In the genomic region with DNA sequence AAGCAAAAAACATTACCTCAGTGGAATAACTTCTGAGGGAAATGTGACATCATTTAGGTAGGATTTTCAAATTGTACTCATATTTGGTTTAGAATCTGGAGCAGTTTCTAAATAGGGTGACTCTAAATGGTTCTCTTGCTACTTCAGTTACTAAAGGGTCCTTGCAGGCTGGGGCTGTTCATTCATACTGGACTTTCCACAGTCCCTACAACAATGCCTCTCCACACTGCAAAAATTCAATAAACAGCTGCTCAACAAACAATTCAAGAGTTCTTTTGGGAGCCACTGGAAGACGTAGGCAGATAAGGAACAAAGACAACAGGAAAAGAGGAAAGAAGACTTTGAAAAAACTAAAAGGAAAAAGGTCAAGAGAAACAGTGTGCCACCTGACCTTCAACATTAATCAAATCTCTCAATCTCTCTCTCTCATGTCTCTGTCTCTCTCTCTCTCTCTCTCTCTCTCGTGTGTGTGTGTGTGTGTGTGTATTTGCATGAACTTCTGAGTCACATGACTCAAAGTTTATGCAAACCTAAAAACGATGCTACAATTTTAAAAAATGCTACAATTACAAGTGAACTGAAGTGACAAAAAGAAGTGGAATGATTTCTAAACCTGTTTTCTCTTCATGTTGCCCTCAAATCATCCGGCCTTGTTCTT, we compare ENCODE assay signal across 1 cellular context.
TF ChIP-seq lines count a peak whose summit lies in the region.

No MANE protein-coding gene starts in this region.

TF ChIP-seq in K562, 482 proteins besides CTCF, POLR2A, EP300 and RAD21 (continues in another document):
- TF ChIP-seq, protein P1, sequence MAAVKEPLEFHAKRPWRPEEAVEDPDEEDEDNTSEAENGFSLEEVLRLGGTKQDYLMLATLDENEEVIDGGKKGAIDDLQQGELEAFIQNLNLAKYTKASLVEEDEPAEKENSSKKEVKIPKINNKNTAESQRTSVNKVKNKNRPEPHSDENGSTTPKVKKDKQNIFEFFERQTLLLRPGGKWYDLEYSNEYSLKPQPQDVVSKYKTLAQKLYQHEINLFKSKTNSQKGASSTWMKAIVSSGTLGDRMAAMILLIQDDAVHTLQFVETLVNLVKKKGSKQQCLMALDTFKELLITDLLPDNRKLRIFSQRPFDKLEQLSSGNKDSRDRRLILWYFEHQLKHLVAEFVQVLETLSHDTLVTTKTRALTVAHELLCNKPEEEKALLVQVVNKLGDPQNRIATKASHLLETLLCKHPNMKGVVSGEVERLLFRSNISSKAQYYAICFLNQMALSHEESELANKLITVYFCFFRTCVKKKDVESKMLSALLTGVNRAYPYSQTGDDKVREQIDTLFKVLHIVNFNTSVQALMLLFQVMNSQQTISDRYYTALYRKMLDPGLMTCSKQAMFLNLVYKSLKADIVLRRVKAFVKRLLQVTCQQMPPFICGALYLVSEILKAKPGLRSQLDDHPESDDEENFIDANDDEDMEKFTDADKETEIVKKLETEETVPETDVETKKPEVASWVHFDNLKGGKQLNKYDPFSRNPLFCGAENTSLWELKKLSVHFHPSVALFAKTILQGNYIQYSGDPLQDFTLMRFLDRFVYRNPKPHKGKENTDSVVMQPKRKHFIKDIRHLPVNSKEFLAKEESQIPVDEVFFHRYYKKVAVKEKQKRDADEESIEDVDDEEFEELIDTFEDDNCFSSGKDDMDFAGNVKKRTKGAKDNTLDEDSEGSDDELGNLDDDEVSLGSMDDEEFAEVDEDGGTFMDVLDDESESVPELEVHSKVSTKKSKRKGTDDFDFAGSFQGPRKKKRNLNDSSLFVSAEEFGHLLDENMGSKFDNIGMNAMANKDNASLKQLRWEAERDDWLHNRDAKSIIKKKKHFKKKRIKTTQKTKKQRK (IDR thresholded peaks at IDR 0.05; ENCODE audit: borderline replicate concordance, low read depth, low read length) = no peak
- TF ChIP-seq, protein P2, sequence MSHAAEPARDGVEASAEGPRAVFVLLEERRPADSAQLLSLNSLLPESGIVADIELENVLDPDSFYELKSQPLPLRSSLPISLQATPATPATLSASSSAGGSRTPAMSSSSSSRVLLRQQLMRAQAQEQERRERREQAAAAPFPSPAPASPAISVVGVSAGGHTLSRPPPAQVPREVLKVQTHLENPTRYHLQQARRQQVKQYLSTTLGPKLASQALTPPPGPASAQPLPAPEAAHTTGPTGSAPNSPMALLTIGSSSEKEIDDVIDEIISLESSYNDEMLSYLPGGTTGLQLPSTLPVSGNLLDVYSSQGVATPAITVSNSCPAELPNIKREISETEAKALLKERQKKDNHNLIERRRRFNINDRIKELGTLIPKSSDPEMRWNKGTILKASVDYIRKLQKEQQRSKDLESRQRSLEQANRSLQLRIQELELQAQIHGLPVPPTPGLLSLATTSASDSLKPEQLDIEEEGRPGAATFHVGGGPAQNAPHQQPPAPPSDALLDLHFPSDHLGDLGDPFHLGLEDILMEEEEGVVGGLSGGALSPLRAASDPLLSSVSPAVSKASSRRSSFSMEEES (CRISPR knock-in tag; IDR thresholded peaks at IDR 0.05) = peak; percentile 93
- TF ChIP-seq ZNF224 (CRISPR knock-in tag; IDR thresholded peaks at IDR 0.05) = no peak
- no peak for TF ChIP-seq ASH1L (IDR thresholded peaks at IDR 0.05; ENCODE audit: borderline replicate concordance, low read depth, partially characterized antibody)
- TF ChIP-seq GTF2A2 (tag; IDR thresholded peaks at IDR 0.05) = no peak
- TF ChIP-seq HMG20A (CRISPR knock-in tag; conservative IDR thresholded peaks at IDR 0.05) = no peak
- TF ChIP-seq ZC3H4 (CRISPR knock-in tag; IDR thresholded peaks at IDR 0.05; ENCODE audit: borderline replicate concordance) = no peak
- TF ChIP-seq ARNT (IDR thresholded peaks at IDR 0.05) = no peak
- no peak for TF ChIP-seq CBFA2T2 (conservative IDR thresholded peaks at IDR 0.05)
- TF ChIP-seq, protein P3, sequence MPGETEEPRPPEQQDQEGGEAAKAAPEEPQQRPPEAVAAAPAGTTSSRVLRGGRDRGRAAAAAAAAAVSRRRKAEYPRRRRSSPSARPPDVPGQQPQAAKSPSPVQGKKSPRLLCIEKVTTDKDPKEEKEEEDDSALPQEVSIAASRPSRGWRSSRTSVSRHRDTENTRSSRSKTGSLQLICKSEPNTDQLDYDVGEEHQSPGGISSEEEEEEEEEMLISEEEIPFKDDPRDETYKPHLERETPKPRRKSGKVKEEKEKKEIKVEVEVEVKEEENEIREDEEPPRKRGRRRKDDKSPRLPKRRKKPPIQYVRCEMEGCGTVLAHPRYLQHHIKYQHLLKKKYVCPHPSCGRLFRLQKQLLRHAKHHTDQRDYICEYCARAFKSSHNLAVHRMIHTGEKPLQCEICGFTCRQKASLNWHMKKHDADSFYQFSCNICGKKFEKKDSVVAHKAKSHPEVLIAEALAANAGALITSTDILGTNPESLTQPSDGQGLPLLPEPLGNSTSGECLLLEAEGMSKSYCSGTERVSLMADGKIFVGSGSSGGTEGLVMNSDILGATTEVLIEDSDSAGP (CRISPR knock-in tag; IDR thresholded peaks at IDR 0.05) = no peak
- 0 out of 4 replicates have a peak, but pooled peaks of 1 of the 2 experiments have one; percentile 15 for TF ChIP-seq TRIM24 (IDR thresholded peaks at IDR 0.05)
- TF ChIP-seq BMI1 (IDR thresholded peaks at IDR 0.05; ENCODE audit: low read length) = no peak
- no peak for TF ChIP-seq NR4A1 (CRISPR knock-in tag; IDR thresholded peaks at IDR 0.05)
- no peak for TF ChIP-seq NR4A1 (tag; IDR thresholded peaks at IDR 0.05)
- TF ChIP-seq SMARCA4 (IDR thresholded peaks at IDR 0.05) = 0 out of 2 replicates have a peak, but pooled peaks have one; percentile 31
- no peak for TF ChIP-seq KDM2B (CRISPR knock-in tag; IDR thresholded peaks at IDR 0.05)
- TF ChIP-seq XRCC3 (IDR thresholded peaks at IDR 0.05) = no peak
- TF ChIP-seq LCOR (CRISPR knock-in tag; IDR thresholded peaks at IDR 0.05) = no peak
- TF ChIP-seq CEBPB (tag; IDR thresholded peaks at IDR 0.05) = no peak
- TF ChIP-seq, protein P4, sequence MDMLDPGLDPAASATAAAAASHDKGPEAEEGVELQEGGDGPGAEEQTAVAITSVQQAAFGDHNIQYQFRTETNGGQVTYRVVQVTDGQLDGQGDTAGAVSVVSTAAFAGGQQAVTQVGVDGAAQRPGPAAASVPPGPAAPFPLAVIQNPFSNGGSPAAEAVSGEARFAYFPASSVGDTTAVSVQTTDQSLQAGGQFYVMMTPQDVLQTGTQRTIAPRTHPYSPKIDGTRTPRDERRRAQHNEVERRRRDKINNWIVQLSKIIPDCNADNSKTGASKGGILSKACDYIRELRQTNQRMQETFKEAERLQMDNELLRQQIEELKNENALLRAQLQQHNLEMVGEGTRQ (CRISPR knock-in tag; IDR thresholded peaks at IDR 0.05) = peak; percentile 10; the same call in 1 of the 2 replicates
- TF ChIP-seq TOE1 (IDR thresholded peaks at IDR 0.05; ENCODE audit: borderline replicate concordance) = peak; percentile 83; the same call in 1 of the 2 replicates
- TF ChIP-seq TOE1 (CRISPR knock-in tag; IDR thresholded peaks at IDR 0.05; ENCODE audit: borderline replicate concordance, low read depth) = no peak
- TF ChIP-seq, protein P5, sequence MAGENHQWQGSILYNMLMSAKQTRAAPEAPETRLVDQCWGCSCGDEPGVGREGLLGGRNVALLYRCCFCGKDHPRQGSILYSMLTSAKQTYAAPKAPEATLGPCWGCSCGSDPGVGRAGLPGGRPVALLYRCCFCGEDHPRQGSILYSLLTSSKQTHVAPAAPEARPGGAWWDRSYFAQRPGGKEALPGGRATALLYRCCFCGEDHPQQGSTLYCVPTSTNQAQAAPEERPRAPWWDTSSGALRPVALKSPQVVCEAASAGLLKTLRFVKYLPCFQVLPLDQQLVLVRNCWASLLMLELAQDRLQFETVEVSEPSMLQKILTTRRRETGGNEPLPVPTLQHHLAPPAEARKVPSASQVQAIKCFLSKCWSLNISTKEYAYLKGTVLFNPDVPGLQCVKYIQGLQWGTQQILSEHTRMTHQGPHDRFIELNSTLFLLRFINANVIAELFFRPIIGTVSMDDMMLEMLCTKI (IDR thresholded peaks at IDR 0.05; ENCODE audit: partially characterized antibody) = no peak
- no peak for TF ChIP-seq SRSF3 (IDR thresholded peaks at IDR 0.05; ENCODE audit: insufficient read depth, low read length)
- TF ChIP-seq LEF1 (IDR thresholded peaks at IDR 0.05) = no peak
- TF ChIP-seq SAP30 (IDR thresholded peaks at IDR 0.05; ENCODE audit: borderline replicate concordance, insufficient read depth, low read depth, low read length, poor library complexity, severe bottlenecking) = no peak
- TF ChIP-seq RAD51 (IDR thresholded peaks at IDR 0.05; ENCODE audit: borderline replicate concordance, low read depth) = peak; percentile 40; the same call in 1 of the 2 replicates
- peak; percentile 29; the same call in 1 of the 2 replicates for TF ChIP-seq ESRRA (IDR thresholded peaks at IDR 0.05; ENCODE audit: borderline replicate concordance, low read depth)
- no peak for TF ChIP-seq MTF1 (CRISPR knock-in tag; IDR thresholded peaks at IDR 0.05; ENCODE audit: borderline replicate concordance)
- TF ChIP-seq SUPT5H (IDR thresholded peaks at IDR 0.05) = no peak
- TF ChIP-seq, protein P6, sequence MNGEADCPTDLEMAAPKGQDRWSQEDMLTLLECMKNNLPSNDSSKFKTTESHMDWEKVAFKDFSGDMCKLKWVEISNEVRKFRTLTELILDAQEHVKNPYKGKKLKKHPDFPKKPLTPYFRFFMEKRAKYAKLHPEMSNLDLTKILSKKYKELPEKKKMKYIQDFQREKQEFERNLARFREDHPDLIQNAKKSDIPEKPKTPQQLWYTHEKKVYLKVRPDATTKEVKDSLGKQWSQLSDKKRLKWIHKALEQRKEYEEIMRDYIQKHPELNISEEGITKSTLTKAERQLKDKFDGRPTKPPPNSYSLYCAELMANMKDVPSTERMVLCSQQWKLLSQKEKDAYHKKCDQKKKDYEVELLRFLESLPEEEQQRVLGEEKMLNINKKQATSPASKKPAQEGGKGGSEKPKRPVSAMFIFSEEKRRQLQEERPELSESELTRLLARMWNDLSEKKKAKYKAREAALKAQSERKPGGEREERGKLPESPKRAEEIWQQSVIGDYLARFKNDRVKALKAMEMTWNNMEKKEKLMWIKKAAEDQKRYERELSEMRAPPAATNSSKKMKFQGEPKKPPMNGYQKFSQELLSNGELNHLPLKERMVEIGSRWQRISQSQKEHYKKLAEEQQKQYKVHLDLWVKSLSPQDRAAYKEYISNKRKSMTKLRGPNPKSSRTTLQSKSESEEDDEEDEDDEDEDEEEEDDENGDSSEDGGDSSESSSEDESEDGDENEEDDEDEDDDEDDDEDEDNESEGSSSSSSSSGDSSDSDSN (IDR thresholded peaks at IDR 0.05; ENCODE audit: borderline replicate concordance in 1 of 2, low read depth in 2 of 2, low read length in 2 of 2) = no peak
- no peak for TF ChIP-seq ZNF79 (CRISPR knock-in tag; IDR thresholded peaks at IDR 0.05; ENCODE audit: low read depth)
- TF ChIP-seq GABPB1 (CRISPR knock-in tag; IDR thresholded peaks at IDR 0.05) = no peak
- no peak for TF ChIP-seq NFIC (IDR thresholded peaks at IDR 0.05)
- TF ChIP-seq CBX2 (IDR thresholded peaks at IDR 0.05; ENCODE audit: insufficient read depth, low read length, poor library complexity, severe bottlenecking) = no peak
- TF ChIP-seq, protein P7, sequence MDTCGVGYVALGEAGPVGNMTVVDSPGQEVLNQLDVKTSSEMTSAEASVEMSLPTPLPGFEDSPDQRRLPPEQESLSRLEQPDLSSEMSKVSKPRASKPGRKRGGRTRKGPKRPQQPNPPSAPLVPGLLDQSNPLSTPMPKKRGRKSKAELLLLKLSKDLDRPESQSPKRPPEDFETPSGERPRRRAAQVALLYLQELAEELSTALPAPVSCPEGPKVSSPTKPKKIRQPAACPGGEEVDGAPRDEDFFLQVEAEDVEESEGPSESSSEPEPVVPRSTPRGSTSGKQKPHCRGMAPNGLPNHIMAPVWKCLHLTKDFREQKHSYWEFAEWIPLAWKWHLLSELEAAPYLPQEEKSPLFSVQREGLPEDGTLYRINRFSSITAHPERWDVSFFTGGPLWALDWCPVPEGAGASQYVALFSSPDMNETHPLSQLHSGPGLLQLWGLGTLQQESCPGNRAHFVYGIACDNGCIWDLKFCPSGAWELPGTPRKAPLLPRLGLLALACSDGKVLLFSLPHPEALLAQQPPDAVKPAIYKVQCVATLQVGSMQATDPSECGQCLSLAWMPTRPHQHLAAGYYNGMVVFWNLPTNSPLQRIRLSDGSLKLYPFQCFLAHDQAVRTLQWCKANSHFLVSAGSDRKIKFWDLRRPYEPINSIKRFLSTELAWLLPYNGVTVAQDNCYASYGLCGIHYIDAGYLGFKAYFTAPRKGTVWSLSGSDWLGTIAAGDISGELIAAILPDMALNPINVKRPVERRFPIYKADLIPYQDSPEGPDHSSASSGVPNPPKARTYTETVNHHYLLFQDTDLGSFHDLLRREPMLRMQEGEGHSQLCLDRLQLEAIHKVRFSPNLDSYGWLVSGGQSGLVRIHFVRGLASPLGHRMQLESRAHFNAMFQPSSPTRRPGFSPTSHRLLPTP (IDR thresholded peaks at IDR 0.05; ENCODE audit: borderline replicate concordance, extremely low read depth, insufficient read length) = no peak
- TF ChIP-seq, protein P8, sequence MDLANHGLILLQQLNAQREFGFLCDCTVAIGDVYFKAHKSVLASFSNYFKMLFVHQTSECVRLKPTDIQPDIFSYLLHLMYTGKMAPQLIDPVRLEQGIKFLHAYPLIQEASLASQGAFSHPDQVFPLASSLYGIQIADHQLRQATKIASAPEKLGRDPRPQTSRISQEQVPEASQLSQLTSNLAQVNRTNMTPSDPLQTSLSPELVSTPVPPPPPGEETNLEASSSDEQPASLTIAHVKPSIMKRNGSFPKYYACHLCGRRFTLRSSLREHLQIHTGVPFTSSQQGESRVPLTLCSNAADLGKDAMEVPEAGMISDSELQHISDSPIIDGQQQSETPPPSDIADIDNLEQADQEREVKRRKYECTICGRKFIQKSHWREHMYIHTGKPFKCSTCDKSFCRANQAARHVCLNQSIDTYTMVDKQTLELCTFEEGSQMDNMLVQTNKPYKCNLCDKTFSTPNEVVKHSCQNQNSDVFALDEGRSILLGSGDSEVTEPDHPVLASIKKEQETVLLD (IDR thresholded peaks at IDR 0.05) = no peak
- no peak for TF ChIP-seq SETDB1 (IDR thresholded peaks at IDR 0.05; ENCODE audit: low read length)
- no peak for TF ChIP-seq ZNF311 (CRISPR knock-in tag; IDR thresholded peaks at IDR 0.05)
- no peak for TF ChIP-seq ZKSCAN1 (IDR thresholded peaks at IDR 0.05; ENCODE audit: low read depth, low read length)
- TF ChIP-seq, protein P9, sequence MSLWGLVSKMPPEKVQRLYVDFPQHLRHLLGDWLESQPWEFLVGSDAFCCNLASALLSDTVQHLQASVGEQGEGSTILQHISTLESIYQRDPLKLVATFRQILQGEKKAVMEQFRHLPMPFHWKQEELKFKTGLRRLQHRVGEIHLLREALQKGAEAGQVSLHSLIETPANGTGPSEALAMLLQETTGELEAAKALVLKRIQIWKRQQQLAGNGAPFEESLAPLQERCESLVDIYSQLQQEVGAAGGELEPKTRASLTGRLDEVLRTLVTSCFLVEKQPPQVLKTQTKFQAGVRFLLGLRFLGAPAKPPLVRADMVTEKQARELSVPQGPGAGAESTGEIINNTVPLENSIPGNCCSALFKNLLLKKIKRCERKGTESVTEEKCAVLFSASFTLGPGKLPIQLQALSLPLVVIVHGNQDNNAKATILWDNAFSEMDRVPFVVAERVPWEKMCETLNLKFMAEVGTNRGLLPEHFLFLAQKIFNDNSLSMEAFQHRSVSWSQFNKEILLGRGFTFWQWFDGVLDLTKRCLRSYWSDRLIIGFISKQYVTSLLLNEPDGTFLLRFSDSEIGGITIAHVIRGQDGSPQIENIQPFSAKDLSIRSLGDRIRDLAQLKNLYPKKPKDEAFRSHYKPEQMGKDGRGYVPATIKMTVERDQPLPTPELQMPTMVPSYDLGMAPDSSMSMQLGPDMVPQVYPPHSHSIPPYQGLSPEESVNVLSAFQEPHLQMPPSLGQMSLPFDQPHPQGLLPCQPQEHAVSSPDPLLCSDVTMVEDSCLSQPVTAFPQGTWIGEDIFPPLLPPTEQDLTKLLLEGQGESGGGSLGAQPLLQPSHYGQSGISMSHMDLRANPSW (CRISPR knock-in tag; IDR thresholded peaks at IDR 0.05) = no peak
